1 cellular context compared by ENCODE assay signal in the genomic region with DNA sequence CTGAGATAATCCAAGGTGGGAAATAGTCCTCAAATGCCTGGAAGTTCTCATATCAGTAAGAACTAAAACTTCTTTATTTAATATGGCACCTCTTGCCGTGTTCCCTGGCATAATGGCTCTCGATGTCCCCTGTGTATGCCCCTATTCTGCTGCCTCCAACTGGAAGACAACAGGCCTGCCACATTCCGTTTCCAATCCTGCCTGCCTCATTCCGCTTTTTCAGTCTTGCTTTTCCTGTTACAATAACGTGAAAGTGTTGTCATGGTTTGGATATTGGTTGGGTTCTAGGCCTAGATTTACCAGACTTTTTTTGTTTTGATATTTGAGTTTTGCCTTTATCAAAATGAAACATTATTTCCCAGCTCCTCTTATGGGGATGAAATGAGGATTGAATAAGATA.
TF ChIP-seq lines count a peak whose summit lies in the region.

No MANE protein-coding gene starts in this region.

TF ChIP-seq in GM23338, 12 proteins besides CTCF, POLR2A, EP300 and RAD21:
- TF ChIP-seq, protein P1, sequence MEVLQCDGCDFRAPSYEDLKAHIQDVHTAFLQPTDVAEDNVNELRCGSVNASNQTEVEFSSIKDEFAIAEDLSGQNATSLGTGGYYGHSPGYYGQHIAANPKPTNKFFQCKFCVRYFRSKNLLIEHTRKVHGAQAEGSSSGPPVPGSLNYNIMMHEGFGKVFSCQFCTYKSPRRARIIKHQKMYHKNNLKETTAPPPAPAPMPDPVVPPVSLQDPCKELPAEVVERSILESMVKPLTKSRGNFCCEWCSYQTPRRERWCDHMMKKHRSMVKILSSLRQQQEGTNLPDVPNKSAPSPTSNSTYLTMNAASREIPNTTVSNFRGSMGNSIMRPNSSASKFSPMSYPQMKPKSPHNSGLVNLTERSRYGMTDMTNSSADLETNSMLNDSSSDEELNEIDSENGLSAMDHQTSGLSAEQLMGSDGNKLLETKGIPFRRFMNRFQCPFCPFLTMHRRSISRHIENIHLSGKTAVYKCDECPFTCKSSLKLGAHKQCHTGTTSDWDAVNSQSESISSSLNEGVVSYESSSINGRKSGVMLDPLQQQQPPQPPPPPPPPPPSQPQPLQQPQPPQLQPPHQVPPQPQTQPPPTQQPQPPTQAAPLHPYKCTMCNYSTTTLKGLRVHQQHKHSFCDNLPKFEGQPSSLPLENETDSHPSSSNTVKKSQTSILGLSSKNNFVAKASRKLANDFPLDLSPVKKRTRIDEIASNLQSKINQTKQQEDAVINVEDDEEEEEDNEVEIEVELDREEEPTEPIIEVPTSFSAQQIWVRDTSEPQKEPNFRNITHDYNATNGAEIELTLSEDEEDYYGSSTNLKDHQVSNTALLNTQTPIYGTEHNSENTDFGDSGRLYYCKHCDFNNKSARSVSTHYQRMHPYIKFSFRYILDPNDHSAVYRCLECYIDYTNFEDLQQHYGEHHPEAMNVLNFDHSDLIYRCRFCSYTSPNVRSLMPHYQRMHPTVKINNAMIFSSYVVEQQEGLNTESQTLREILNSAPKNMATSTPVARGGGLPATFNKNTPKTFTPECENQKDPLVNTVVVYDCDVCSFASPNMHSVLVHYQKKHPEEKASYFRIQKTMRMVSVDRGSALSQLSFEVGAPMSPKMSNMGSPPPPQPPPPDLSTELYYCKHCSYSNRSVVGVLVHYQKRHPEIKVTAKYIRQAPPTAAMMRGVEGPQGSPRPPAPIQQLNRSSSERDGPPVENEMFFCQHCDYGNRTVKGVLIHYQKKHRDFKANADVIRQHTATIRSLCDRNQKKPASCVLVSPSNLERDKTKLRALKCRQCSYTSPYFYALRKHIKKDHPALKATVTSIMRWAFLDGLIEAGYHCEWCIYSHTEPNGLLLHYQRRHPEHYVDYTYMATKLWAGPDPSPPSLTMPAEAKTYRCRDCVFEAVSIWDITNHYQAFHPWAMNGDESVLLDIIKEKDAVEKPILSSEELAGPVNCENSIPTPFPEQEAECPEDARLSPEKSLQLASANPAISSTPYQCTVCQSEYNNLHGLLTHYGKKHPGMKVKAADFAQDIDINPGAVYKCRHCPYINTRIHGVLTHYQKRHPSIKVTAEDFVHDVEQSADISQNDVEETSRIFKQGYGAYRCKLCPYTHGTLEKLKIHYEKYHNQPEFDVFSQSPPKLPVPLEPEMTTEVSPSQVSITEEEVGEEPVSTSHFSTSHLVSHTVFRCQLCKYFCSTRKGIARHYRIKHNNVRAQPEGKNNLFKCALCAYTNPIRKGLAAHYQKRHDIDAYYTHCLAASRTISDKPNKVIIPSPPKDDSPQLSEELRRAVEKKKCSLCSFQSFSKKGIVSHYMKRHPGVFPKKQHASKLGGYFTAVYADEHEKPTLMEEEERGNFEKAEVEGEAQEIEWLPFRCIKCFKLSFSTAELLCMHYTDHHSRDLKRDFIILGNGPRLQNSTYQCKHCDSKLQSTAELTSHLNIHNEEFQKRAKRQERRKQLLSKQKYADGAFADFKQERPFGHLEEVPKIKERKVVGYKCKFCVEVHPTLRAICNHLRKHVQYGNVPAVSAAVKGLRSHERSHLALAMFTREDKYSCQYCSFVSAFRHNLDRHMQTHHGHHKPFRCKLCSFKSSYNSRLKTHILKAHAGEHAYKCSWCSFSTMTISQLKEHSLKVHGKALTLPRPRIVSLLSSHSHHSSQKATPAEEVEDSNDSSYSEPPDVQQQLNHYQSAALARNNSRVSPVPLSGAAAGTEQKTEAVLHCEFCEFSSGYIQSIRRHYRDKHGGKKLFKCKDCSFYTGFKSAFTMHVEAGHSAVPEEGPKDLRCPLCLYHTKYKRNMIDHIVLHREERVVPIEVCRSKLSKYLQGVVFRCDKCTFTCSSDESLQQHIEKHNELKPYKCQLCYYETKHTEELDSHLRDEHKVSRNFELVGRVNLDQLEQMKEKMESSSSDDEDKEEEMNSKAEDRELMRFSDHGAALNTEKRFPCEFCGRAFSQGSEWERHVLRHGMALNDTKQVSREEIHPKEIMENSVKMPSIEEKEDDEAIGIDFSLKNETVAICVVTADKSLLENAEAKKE (CRISPR knock-in tag; IDR thresholded peaks at IDR 0.05) = no peak
- TF ChIP-seq EZH2phosphoT487 (IDR thresholded peaks at IDR 0.05; ENCODE audit: unreplicated experiment) (no peak), NANOG (IDR thresholded peaks at IDR 0.05; ENCODE audit: borderline replicate concordance) (no peak), STAT1 (IDR thresholded peaks at IDR 0.05; ENCODE audit: unreplicated experiment) (no peak), EZH2 (IDR thresholded peaks at IDR 0.05; ENCODE audit: low read depth, unreplicated experiment) (no peak), POLR2AphosphoS5 (IDR thresholded peaks at IDR 0.05; ENCODE audit: low read depth) (no peak), CREB1 (CRISPR knock-in tag; IDR thresholded peaks at IDR 0.05; ENCODE audit: low read depth) (no peak), ZNF114 (CRISPR knock-in tag; IDR thresholded peaks at IDR 0.05) (no peak), JUNB (IDR thresholded peaks at IDR 0.05; ENCODE audit: unreplicated experiment) (no peak), ZNF331 (CRISPR knock-in tag; IDR thresholded peaks at IDR 0.05; ENCODE audit: low read depth) (no peak)
- TF ChIP-seq, protein P2, sequence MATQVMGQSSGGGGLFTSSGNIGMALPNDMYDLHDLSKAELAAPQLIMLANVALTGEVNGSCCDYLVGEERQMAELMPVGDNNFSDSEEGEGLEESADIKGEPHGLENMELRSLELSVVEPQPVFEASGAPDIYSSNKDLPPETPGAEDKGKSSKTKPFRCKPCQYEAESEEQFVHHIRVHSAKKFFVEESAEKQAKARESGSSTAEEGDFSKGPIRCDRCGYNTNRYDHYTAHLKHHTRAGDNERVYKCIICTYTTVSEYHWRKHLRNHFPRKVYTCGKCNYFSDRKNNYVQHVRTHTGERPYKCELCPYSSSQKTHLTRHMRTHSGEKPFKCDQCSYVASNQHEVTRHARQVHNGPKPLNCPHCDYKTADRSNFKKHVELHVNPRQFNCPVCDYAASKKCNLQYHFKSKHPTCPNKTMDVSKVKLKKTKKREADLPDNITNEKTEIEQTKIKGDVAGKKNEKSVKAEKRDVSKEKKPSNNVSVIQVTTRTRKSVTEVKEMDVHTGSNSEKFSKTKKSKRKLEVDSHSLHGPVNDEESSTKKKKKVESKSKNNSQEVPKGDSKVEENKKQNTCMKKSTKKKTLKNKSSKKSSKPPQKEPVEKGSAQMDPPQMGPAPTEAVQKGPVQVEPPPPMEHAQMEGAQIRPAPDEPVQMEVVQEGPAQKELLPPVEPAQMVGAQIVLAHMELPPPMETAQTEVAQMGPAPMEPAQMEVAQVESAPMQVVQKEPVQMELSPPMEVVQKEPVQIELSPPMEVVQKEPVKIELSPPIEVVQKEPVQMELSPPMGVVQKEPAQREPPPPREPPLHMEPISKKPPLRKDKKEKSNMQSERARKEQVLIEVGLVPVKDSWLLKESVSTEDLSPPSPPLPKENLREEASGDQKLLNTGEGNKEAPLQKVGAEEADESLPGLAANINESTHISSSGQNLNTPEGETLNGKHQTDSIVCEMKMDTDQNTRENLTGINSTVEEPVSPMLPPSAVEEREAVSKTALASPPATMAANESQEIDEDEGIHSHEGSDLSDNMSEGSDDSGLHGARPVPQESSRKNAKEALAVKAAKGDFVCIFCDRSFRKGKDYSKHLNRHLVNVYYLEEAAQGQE (IDR thresholded peaks at IDR 0.05; ENCODE audit: unreplicated experiment) = no peak
- TF ChIP-seq, protein P3, sequence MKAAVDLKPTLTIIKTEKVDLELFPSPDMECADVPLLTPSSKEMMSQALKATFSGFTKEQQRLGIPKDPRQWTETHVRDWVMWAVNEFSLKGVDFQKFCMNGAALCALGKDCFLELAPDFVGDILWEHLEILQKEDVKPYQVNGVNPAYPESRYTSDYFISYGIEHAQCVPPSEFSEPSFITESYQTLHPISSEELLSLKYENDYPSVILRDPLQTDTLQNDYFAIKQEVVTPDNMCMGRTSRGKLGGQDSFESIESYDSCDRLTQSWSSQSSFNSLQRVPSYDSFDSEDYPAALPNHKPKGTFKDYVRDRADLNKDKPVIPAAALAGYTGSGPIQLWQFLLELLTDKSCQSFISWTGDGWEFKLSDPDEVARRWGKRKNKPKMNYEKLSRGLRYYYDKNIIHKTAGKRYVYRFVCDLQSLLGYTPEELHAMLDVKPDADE (IDR thresholded peaks at IDR 0.05) = no peak
